ENCODE assay signal across 30 cellular contexts in genomic region chr3:109385442-109386318, GRCh38. TPM values are rescaled to one million over a fixed set of nuclear protein-coding genes. Genes with fewer than 3 reads are reported as not detected.
"Had no signal": no experiment of that assay in that cellular context is flagged by ENCODE, and none has a peak within 500 bp of the region (broad histone marks: within the 10 kb centered on the region; RNA-seq: fewer than 3 reads in every experiment).

No MANE protein-coding gene starts in this region.

- H3K9me3 ChIP-seq: adrenal gland, body of pancreas, breast epithelium, SJCRH30 had no signal

- H3K4me3 Mint-ChIP-seq: activated CD4-positive, alpha-beta T cell treated with anti-CD3 and anti-CD28 coated beads, Interleukin-2, amount 10 ng/mL, durations not matched to agents 24 days and 14 days; activated CD8-positive, alpha-beta T cell treated with anti-CD3 and anti-CD28 coated beads for 36 hours; activated naive CD4-positive, alpha-beta T cell treated with anti-CD3 and anti-CD28 coated beads for 36 hours; activated T-cell treated with anti-CD3 and anti-CD28 coated beads, Interleukin-2, amount 50 U/mL, for 24 hours had no signal

- H3K36me3 ChIP-seq: adrenal gland, breast epithelium, SJCRH30, WERI-Rb-1 had no signal

- H3K27me3 ChIP-seq: adrenal gland, body of pancreas, breast epithelium, SJCRH30 had no signal

- H3K4me1 Mint-ChIP-seq: activated CD4-positive, alpha-beta T cell treated with anti-CD3 and anti-CD28 coated beads, Interleukin-2, amount 10 ng/mL, durations not matched to agents 24 days and 14 days had no signal

- H3K27me3 Mint-ChIP-seq: activated CD4-positive, alpha-beta T cell treated with anti-CD3 and anti-CD28 coated beads, Interleukin-2, amount 10 ng/mL, durations not matched to agents 24 days and 14 days had no signal

- H3K4me3 ChIP-seq: adrenal gland, body of pancreas, breast epithelium, SJCRH30, SK-N-MC had no signal

- H3K27ac ChIP-seq: adrenal gland, body of pancreas, breast epithelium, SJCRH30, SK-N-MC, WERI-Rb-1 had no signal

- H3K4me1 ChIP-seq: adrenal gland, body of pancreas, breast epithelium, SJCRH30 had no signal

- H3K27ac Mint-ChIP-seq: activated CD4-positive, alpha-beta T cell treated with anti-CD3 and anti-CD28 coated beads, Interleukin-2, amount 10 ng/mL, durations not matched to agents 24 days and 14 days; activated CD8-positive, alpha-beta T cell treated with anti-CD3 and anti-CD28 coated beads for 36 hours; activated naive CD4-positive, alpha-beta T cell treated with anti-CD3 and anti-CD28 coated beads for 36 hours; activated naive CD4-positive, alpha-beta T cell treated with anti-CD3 and anti-CD28 coated beads, Interleukin-2, amount 50 U/mL, for 72 hours; activated T-cell treated with anti-CD3 and anti-CD28 coated beads, Interleukin-2, amount 50 U/mL, for 24 hours; activated T-helper 2 cell treated with anti-CD3 and anti-CD28 coated beads, Interferon-gamma antibody, Interleukin-2, Interleukin-4, amounts not matched to agents 10 μg/mL and 5 μg/mL and 100 μg/mL, durations not matched to agents 14 hours and 24 hours and 36 hours had no signal

- H3K9me3 Mint-ChIP-seq: activated CD4-positive, alpha-beta T cell treated with anti-CD3 and anti-CD28 coated beads, Interleukin-2, amount 10 ng/mL, durations not matched to agents 24 days and 14 days; activated CD8-positive, alpha-beta T cell treated with anti-CD3 and anti-CD28 coated beads for 36 hours; activated naive CD4-positive, alpha-beta T cell treated with anti-CD3 and anti-CD28 coated beads for 36 hours; activated naive CD4-positive, alpha-beta T cell treated with anti-CD3 and anti-CD28 coated beads, Interleukin-2, amount 50 U/mL, for 72 hours; activated T-cell treated with anti-CD3 and anti-CD28 coated beads, Interleukin-2, amount 50 U/mL, for 24 hours; activated T-helper 2 cell treated with anti-CD3 and anti-CD28 coated beads, Interferon-gamma antibody, Interleukin-2, Interleukin-4, amounts not matched to agents 10 μg/mL and 5 μg/mL and 100 μg/mL, durations not matched to agents 14 hours and 24 hours and 36 hours had no signal

- DNase-seq: activated CD4-positive, alpha-beta T cell treated with anti-CD3 and anti-CD28 coated beads, Interleukin-2, amount 10 ng/mL, durations not matched to agents 24 days and 14 days; activated CD4-positive, alpha-beta T cell treated with anti-CD3 and anti-CD28 coated beads, Interleukin-2, amount 50 U/mL, for 4 hours; activated CD8-positive, alpha-beta T cell treated with anti-CD3 and anti-CD28 coated beads for 36 hours; activated gamma-delta T cell treated with Interleukin-2 at 50 U/mL for 16 hours; activated naive CD4-positive, alpha-beta T cell treated with anti-CD3 and anti-CD28 coated beads for 36 hours; activated T-cell treated with anti-CD3 and anti-CD28 coated beads, Interleukin-2, amount 50 U/mL, for 24 hours; adrenal gland; body of pancreas; NCI-H1105; NCI-H1417 treated with DMSO at 0.1 percent for 48 hours; NCI-H1930; NCI-H2081 treated with DMSO at 0.1 percent for 48 hours; NCI-H226; NCI-H446 treated with DMSO at 0.1 percent for 48 hours; NCI-H524; NCI-H69; NCI-H82; SHP77; SJCRH30; T1000; WERI-Rb-1 had no signal

- H3K36me3 Mint-ChIP-seq: activated naive CD4-positive, alpha-beta T cell treated with anti-CD3 and anti-CD28 coated beads, Interleukin-2, amount 50 U/mL, for 72 hours had no signal

- ATAC-seq: activated CD8-positive, alpha-beta T cell treated with anti-CD3 and anti-CD28 coated beads for 36 hours; activated naive CD4-positive, alpha-beta T cell treated with anti-CD3 and anti-CD28 coated beads, Interleukin-2, amount 50 U/mL, for 72 hours; body of pancreas; Panc1 had no signal

RNA-seq across cellular contexts. Expression of gene DPPA4, which starts 48.3 kb away (rescaled TPM):
- total RNA-seq: activated CD4-positive, alpha-beta T cell treated with anti-CD3 and anti-CD28 coated beads, Interleukin-2, amount 10 ng/mL, durations not matched to agents 24 days and 14 days; activated T-helper 2 cell treated with anti-CD3 and anti-CD28 coated beads, Interferon-gamma antibody, Interleukin-2, Interleukin-4, amounts not matched to agents 10 μg/mL and 5 μg/mL and 100 μg/mL, durations not matched to agents 14 hours and 24 hours and 36 hours; body of pancreas; breast epithelium; cardiac septum; M059J; SJCRH30; T-helper 1 cell treated with Interleukin-12 subunit alpha and Interleukin-12 subunit beta and Interleukin-4 antibody, amounts not matched to agents 30 ng/mL and 1 ng/mL, for 36 hours; T-helper 2 cell treated with Interferon-gamma antibody and Interleukin-4, amounts not matched to agents 100 ng/mL and 5 ng/mL, for 36 hours had no signal
